In genomic region chr5:53476531-53477480, GRCh38 we compare ENCODE assay signal across 1 cellular context.
A peak's percentile ranks its signal among the peaks of the same experiment; 100 is the strongest.
TF ChIP-seq lines count a peak whose summit lies in the region.

No MANE protein-coding gene starts in this region.

TF ChIP-seq in HepG2, 621 proteins besides CTCF, POLR2A, EP300 and RAD21 (continued from another document and continues in another):
- peak; percentile 99 for TF ChIP-seq HOMEZ (CRISPR knock-in tag; IDR thresholded peaks at IDR 0.05; ENCODE audit: low read depth)
- no peak for TF ChIP-seq NRL (CRISPR knock-in tag; IDR thresholded peaks at IDR 0.05; ENCODE audit: borderline replicate concordance)
- TF ChIP-seq ZNF670 (CRISPR knock-in tag; IDR thresholded peaks at IDR 0.05; ENCODE audit: borderline replicate concordance) = peak; percentile 85; the same call in 1 of the 2 replicates
- no peak for TF ChIP-seq ZNF572 (CRISPR knock-in tag; IDR thresholded peaks at IDR 0.05)
- peak; percentile 92 for TF ChIP-seq NR2C2 (CRISPR knock-in tag; IDR thresholded peaks at IDR 0.05; ENCODE audit: borderline replicate concordance)
- TF ChIP-seq ZNF333 (CRISPR knock-in tag; IDR thresholded peaks at IDR 0.05; ENCODE audit: borderline replicate concordance) = 0 out of 2 replicates have a peak, but pooled peaks have one; percentile 37
- peak; percentile 85; the same call in 1 of the 2 replicates for TF ChIP-seq ZHX1 (CRISPR knock-in tag; IDR thresholded peaks at IDR 0.05; ENCODE audit: low read depth)
- TF ChIP-seq YEATS2 (CRISPR knock-in tag; IDR thresholded peaks at IDR 0.05; ENCODE audit: borderline replicate concordance) = peak; percentile 81; the same call in 1 of the 2 replicates
- TF ChIP-seq SMYD3 (CRISPR knock-in tag; IDR thresholded peaks at IDR 0.05) = peak; percentile 94
- peak; percentile 55; the same call in 1 of the 2 replicates for TF ChIP-seq SAFB2 (CRISPR knock-in tag; IDR thresholded peaks at IDR 0.05; ENCODE audit: borderline replicate concordance, low read depth)
- TF ChIP-seq ZBTB2 (CRISPR knock-in tag; IDR thresholded peaks at IDR 0.05; ENCODE audit: low read depth) = no peak
- TF ChIP-seq MED8 (CRISPR knock-in tag; IDR thresholded peaks at IDR 0.05; ENCODE audit: insufficient replicate concordance) = peak; percentile 97
- no peak; the same call in 1 of the 2 replicates for TF ChIP-seq NFKB2 (CRISPR knock-in tag; IDR thresholded peaks at IDR 0.05; ENCODE audit: borderline replicate concordance)
- peak; percentile 94 for TF ChIP-seq ZNF430 (CRISPR knock-in tag; IDR thresholded peaks at IDR 0.05)
- peak; percentile 40; the same call in 1 of the 2 replicates for TF ChIP-seq ZNF460 (CRISPR knock-in tag; IDR thresholded peaks at IDR 0.05; ENCODE audit: borderline replicate concordance)
- TF ChIP-seq KDM6A (CRISPR knock-in tag; IDR thresholded peaks at IDR 0.05; ENCODE audit: low read depth) = peak; percentile 99
- TF ChIP-seq MEF2D (CRISPR knock-in tag; IDR thresholded peaks at IDR 0.05) = peak; percentile 99
- TF ChIP-seq ZNF564 (CRISPR knock-in tag; IDR thresholded peaks at IDR 0.05) = 0 out of 2 replicates have a peak, but pooled peaks have one; percentile 59
- peak; percentile 97 for TF ChIP-seq FOXO4 (CRISPR knock-in tag; conservative IDR thresholded peaks at IDR 0.05)
- TF ChIP-seq FOXK1 (CRISPR knock-in tag; IDR thresholded peaks at IDR 0.05; ENCODE audit: borderline replicate concordance, low read depth) = peak; percentile 99
- TF ChIP-seq PBX3 (CRISPR knock-in tag; IDR thresholded peaks at IDR 0.05; ENCODE audit: borderline replicate concordance) = 0 out of 2 replicates have a peak, but pooled peaks have one; percentile 41
- peak; percentile 82 for TF ChIP-seq SP5 (CRISPR knock-in tag; IDR thresholded peaks at IDR 0.05; ENCODE audit: borderline replicate concordance, low read depth)
- peak; percentile 98 for TF ChIP-seq STAT6 (CRISPR knock-in tag; IDR thresholded peaks at IDR 0.05; ENCODE audit: borderline replicate concordance)
- TF ChIP-seq SIX1 (CRISPR knock-in tag; IDR thresholded peaks at IDR 0.05; ENCODE audit: borderline replicate concordance) = peak; percentile 96
- peak; percentile 81 for TF ChIP-seq ATF3 (CRISPR knock-in tag; IDR thresholded peaks at IDR 0.05)
- no peak for TF ChIP-seq ZNF576 (CRISPR knock-in tag; IDR thresholded peaks at IDR 0.05)
- TF ChIP-seq ZNF580 (CRISPR knock-in tag; IDR thresholded peaks at IDR 0.05; ENCODE audit: borderline replicate concordance, low read depth) = peak; percentile 95; the same call in 1 of the 2 replicates
- peak; percentile 100 for TF ChIP-seq RARA (CRISPR knock-in tag; IDR thresholded peaks at IDR 0.05)
- TF ChIP-seq ZNF530 (CRISPR knock-in tag; IDR thresholded peaks at IDR 0.05; ENCODE audit: low read depth) = no peak
- no peak for TF ChIP-seq SP1 (IDR thresholded peaks at IDR 0.05)
- no peak; the same call in 1 of the 2 replicates for TF ChIP-seq SP1 (CRISPR knock-in tag; IDR thresholded peaks at IDR 0.05)
- peak; percentile 79; the same call in 1 of the 2 replicates for TF ChIP-seq POGK (CRISPR knock-in tag; conservative IDR thresholded peaks at IDR 0.05)
- 0 out of 2 replicates have a peak, but pooled peaks have one; percentile 21 for TF ChIP-seq ZSCAN12 (CRISPR knock-in tag; IDR thresholded peaks at IDR 0.05)
